ENCODE assay signal across 8 cellular contexts in the genomic region with DNA sequence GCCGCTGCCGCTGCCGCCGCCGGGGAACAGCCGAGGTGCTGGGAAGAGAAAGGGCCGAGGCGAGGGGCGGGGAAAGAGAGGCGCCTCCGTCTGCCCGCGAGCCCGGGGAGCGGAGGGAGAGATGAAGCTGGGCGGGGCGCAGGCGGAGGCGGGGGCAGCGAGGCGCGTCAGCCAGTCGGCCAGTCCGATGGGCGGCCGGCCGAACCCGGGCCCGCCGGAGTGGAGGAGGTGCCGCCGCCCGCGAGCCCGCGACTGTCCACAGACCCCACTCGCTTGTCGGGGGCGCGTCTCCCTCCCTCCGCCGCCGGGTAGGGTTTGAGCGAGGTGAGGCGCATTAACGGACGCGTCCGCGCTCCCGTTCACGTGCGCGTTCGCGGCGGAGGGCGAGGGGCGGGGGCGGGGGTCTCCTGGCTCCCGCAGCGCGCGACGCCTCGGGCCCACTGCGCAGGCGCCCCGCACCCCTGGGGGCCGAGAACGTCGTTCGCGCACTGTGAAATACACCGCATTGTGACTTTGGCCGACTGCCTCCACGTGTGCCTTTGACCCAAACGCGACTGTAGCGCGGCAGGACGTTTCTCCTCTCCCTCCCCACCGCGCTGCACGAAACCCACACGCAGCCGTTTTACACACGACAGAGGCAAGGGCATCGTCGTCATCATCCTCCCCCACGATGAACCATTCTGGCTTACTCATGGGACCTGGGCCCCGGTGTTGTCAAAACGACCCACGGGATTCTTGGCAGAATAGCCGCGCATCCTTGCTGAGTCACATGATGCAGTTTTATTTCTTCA. TPM values are rescaled to one million over a fixed set of nuclear protein-coding genes. Genes with fewer than 3 reads are reported as not detected.
DNase-seq lines count a peak whose midpoint lies in the region; ATAC-seq and TF ChIP-seq lines count a peak whose summit lies in the region.

A gene (minus strand): TSS at position 92 of the 791 bp plus-strand sequence. CDS start 148 bp downstream, outside the sequence.

- H3K4me3 ChIP-seq in HEK293 (ENCODE audit: low read depth, low read length): peak within 1 kb of the TSS; percentile 52
- H3K4me3 ChIP-seq in SJCRH30: peak within 1 kb of the TSS; percentile 71
- H3K4me3 ChIP-seq in skeletal muscle cell (ENCODE audit: low read depth, low read length): peak within 1 kb of the TSS; percentile 59

- POLR2A ChIA-PET in HEK293 (lab: Yijun Ruan, JAX): no interaction called here

- no peak for ATAC-seq in GM21423 (IDR thresholded peaks at IDR 0.05; ENCODE audit: unreplicated experiment)

- TF ChIP-seq CTCF in HEK293 (tag by site-specific recombination; IDR thresholded peaks at IDR 0.05): no peak

- CTCF ChIA-PET in HEK293 (lab: Yijun Ruan, JAX): no interaction called here

- no peaks in the 10 kb centered on the region for H3K4me1 ChIP-seq in HEK293 (ENCODE audit: control insufficient read depth, insufficient read depth, low read length)
- H3K4me1 ChIP-seq in SJCRH30: no peaks in the 10 kb centered on the region

- H3K9me3 ChIP-seq in HEK293 (ENCODE audit: control insufficient read depth, insufficient read depth, low read depth, low read length) (no peaks in the 10 kb centered on the region), SJCRH30 (replicated peaks) (no peaks in the 10 kb centered on the region)

- peak; percentile 17 for DNase-seq in CD1c-positive myeloid dendritic cell (ENCODE audit: extremely low spot score)
- DNase-seq in SJCRH30: peak; percentile 76
- peak in 49 of 58 donors; percentile 0 to 72 (median 25) for DNase-seq in anterior cingulate cortex (lab: John Stamatoyannopoulos, UW)
- peak in 38 of 51 donors; percentile 0 to 61 (median 24) for DNase-seq in hypothalamus (lab: John Stamatoyannopoulos, UW)
- peak; percentile 24 for DNase-seq in skeletal muscle cell (ENCODE audit: low read depth)
- DNase-seq in NCI-H2107 (lab: John Stamatoyannopoulos, UW): no peak

- H3K36me3 ChIP-seq in HEK293 (ENCODE audit: control insufficient read depth in 2 of 2, insufficient read depth in 1 of 2, low read length in 2 of 2): no peaks in the 10 kb centered on the region
- no peaks in the 10 kb centered on the region for H3K36me3 ChIP-seq in SJCRH30

- H3K27me3 ChIP-seq in SJCRH30: no peaks in the 10 kb centered on the region

- H3K27ac ChIP-seq in HEK293 (ENCODE audit: extremely low read depth, low read depth, low read length) (peak within 1 kb of the TSS; percentile 49; the same call in 1 of the 2 replicates), SJCRH30 (peak within 1 kb of the TSS; percentile 57; the same call in 1 of the 2 replicates)

TF ChIP-seq in HEK293, 187 proteins besides CTCF, POLR2A, EP300 and RAD21 (continues in another document):
- TF ChIP-seq, protein P1, sequence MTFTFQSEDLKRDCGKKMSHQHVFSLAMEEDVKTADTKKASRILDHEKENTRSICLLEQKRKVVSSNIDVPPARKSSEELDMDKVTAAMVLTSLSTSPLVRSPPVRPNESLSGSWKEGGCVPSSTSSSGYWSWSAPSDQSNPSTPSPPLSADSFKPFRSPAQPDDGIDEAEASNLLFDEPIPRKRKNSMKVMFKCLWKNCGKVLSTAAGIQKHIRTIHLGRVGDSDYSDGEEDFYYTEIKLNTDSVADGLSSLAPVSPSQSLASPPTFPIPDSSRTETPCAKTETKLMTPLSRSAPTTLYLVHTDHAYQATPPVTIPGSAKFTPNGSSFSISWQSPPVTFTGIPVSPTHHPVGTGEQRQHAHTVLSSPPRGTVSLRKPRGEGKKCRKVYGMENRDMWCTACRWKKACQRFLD (tag by site-specific recombination; IDR thresholded peaks at IDR 0.05): no peak
- TF ChIP-seq ZNF248 (tag by site-specific recombination; IDR thresholded peaks at IDR 0.05) (no peak), SP2 (tag by site-specific recombination; IDR thresholded peaks at IDR 0.05) (peak; percentile 23; the same call in 1 of the 2 replicates), TCF7L2 (IDR thresholded peaks at IDR 0.05; ENCODE audit: borderline replicate concordance, low read depth, low read length) (no peak), ZNF48 (tag by site-specific recombination; IDR thresholded peaks at IDR 0.05) (no peak), REPIN1 (tag by site-specific recombination; IDR thresholded peaks at IDR 0.05; ENCODE audit: low read depth) (no peak), ZNF473 (tag by site-specific recombination; IDR thresholded peaks at IDR 0.05) (no peak), BCL11B (tag by site-specific recombination; IDR thresholded peaks at IDR 0.05; ENCODE audit: low read depth) (no peak), KLF10 (tag by site-specific recombination; IDR thresholded peaks at IDR 0.05) (0 out of 2 replicates have a peak, but pooled peaks have one; percentile 31)
- TF ChIP-seq, protein P2, sequence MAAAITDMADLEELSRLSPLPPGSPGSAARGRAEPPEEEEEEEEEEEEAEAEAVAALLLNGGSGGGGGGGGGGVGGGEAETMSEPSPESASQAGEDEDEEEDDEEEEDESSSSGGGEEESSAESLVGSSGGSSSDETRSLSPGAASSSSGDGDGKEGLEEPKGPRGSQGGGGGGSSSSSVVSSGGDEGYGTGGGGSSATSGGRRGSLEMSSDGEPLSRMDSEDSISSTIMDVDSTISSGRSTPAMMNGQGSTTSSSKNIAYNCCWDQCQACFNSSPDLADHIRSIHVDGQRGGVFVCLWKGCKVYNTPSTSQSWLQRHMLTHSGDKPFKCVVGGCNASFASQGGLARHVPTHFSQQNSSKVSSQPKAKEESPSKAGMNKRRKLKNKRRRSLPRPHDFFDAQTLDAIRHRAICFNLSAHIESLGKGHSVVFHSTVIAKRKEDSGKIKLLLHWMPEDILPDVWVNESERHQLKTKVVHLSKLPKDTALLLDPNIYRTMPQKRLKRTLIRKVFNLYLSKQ (tag by site-specific recombination; IDR thresholded peaks at IDR 0.05; ENCODE audit: borderline replicate concordance): no peak
- TF ChIP-seq, protein P3, sequence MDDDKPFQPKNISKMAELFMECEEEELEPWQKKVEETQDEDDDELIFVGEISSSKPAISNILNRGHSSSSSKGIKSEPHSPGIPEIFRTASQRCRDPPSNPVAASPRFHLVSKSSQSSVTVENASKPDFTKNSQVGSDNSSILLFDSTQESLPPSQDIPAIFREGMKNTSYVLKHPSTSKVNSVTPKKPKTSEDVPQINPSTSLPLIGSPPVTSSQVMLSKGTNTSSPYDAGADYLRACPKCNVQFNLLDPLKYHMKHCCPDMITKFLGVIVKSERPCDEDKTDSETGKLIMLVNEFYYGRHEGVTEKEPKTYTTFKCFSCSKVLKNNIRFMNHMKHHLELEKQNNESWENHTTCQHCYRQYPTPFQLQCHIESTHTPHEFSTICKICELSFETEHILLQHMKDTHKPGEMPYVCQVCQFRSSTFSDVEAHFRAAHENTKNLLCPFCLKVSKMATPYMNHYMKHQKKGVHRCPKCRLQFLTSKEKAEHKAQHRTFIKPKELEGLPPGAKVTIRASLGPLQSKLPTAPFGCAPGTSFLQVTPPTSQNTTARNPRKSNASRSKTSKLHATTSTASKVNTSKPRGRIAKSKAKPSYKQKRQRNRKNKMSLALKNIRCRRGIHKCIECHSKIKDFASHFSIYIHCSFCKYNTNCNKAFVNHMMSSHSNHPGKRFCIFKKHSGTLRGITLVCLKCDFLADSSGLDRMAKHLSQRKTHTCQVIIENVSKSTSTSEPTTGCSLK (tag by site-specific recombination; IDR thresholded peaks at IDR 0.05): no peak
- TF ChIP-seq, protein P4, sequence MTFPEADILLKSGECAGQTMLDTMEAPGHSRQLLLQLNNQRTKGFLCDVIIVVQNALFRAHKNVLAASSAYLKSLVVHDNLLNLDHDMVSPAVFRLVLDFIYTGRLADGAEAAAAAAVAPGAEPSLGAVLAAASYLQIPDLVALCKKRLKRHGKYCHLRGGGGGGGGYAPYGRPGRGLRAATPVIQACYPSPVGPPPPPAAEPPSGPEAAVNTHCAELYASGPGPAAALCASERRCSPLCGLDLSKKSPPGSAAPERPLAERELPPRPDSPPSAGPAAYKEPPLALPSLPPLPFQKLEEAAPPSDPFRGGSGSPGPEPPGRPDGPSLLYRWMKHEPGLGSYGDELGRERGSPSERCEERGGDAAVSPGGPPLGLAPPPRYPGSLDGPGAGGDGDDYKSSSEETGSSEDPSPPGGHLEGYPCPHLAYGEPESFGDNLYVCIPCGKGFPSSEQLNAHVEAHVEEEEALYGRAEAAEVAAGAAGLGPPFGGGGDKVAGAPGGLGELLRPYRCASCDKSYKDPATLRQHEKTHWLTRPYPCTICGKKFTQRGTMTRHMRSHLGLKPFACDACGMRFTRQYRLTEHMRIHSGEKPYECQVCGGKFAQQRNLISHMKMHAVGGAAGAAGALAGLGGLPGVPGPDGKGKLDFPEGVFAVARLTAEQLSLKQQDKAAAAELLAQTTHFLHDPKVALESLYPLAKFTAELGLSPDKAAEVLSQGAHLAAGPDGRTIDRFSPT (tag by site-specific recombination; IDR thresholded peaks at IDR 0.05): no peak
- TF ChIP-seq, protein P5, sequence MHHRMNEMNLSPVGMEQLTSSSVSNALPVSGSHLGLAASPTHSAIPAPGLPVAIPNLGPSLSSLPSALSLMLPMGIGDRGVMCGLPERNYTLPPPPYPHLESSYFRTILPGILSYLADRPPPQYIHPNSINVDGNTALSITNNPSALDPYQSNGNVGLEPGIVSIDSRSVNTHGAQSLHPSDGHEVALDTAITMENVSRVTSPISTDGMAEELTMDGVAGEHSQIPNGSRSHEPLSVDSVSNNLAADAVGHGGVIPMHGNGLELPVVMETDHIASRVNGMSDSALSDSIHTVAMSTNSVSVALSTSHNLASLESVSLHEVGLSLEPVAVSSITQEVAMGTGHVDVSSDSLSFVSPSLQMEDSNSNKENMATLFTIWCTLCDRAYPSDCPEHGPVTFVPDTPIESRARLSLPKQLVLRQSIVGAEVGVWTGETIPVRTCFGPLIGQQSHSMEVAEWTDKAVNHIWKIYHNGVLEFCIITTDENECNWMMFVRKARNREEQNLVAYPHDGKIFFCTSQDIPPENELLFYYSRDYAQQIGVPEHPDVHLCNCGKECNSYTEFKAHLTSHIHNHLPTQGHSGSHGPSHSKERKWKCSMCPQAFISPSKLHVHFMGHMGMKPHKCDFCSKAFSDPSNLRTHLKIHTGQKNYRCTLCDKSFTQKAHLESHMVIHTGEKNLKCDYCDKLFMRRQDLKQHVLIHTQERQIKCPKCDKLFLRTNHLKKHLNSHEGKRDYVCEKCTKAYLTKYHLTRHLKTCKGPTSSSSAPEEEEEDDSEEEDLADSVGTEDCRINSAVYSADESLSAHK (tag by site-specific recombination; IDR thresholded peaks at IDR 0.05): no peak

RNA-seq across cellular contexts. Expression of the gene that starts here (rescaled TPM):
- 33.7 and 35.8 TPM in 2 replicates for total RNA-seq in SJCRH30 (2014; rRNA removed; shearing (Covaris generic))
